In genomic region chr9:7088598-7088997, GRCh38 we compare ENCODE assay signal across 19 cellular contexts.
DNase-seq lines count a peak whose midpoint lies in the region; ATAC-seq, FAIRE-seq and TF ChIP-seq lines count a peak whose summit lies in the region.
"Had no signal": no experiment of that assay in that cellular context is flagged by ENCODE, and none has a peak within 500 bp of the region (broad histone marks: within the 10 kb centered on the region; RNA-seq: fewer than 3 reads in every experiment).

No MANE protein-coding gene starts in this region.

- H3K36me3 ChIP-seq in pancreas: no peaks in the 10 kb centered on the region
- H3K36me3 ChIP-seq: MG63, Peyer's patch had no signal

- ATAC-seq in T-helper 17 cell (no peak), left cardiac atrium (peak; percentile 55 to 61), pancreas (no peak), GM21576 (IDR thresholded peaks at IDR 0.05; ENCODE audit: unreplicated experiment) (no peak)
- no peak for ATAC-seq in activated CD4-positive, CD25-positive, alpha-beta regulatory T cell treated with anti-CD3 and anti-CD28 coated beads, Interleukin-2, amount 50 U/mL, for 24 hours

- no peaks in the 10 kb centered on the region for H3K27me3 Mint-ChIP-seq in T-helper 17 cell

- FAIRE-seq in pancreas (lab: Jason Lieb, UNC): peak; percentile 56
- FAIRE-seq: D721Med, GM12892, GM18507 had no signal

- WGBS in pancreas, 2 donors: 71 to 75% methylated on average over 4 of the region's 4 CpGs

- H3K4me1 Mint-ChIP-seq in T-helper 17 cell: peaks cover 14% of the 10 kb centered on the region

- H3K27ac Mint-ChIP-seq in T-helper 17 cell: peak overlapping the region; percentile 16

- no peak for TF ChIP-seq CTCF in pancreas (IDR thresholded peaks at IDR 0.05)

- H3K27me3 ChIP-seq in pancreas: no peaks in the 10 kb centered on the region
- H3K27me3 ChIP-seq: MG63, Peyer's patch had no signal

- DNase-seq in Ammon's horn (ENCODE audit: low spot score) (peak; percentile 19), T-helper 17 cell (no peak), left cardiac atrium (no peak), pancreas (no peak), SW480 (ENCODE audit: low spot score) (no peak)
- DNase-seq: Kasumi-1, MG63, NCI-H1048, NCI-H1436 treated with DMSO at 0.1 percent for 48 hours, NCI-H2029, NCI-H2171, Peyer's patch, SHP77 had no signal

- no peak overlapping the region for H3K4me3 ChIP-seq in pancreas
- H3K4me3 ChIP-seq: MG63, Peyer's patch had no signal

- no peaks in the 10 kb centered on the region for H3K4me1 ChIP-seq in pancreas
- H3K4me1 ChIP-seq: Peyer's patch had no signal

- no peak overlapping the region for H3K4me3 Mint-ChIP-seq in T-helper 17 cell

- peaks cover 13% of the 10 kb centered on the region for H3K36me3 Mint-ChIP-seq in T-helper 17 cell (ENCODE audit: low read depth)

- H3K27ac ChIP-seq in pancreas: no peak overlapping the region
- H3K27ac ChIP-seq: C4-2B, Peyer's patch had no signal

- no peaks in the 10 kb centered on the region for H3K9me3 ChIP-seq in T-helper 17 cell (ENCODE audit: control insufficient read depth, low read length, poor library complexity, severe bottlenecking)
- H3K9me3 ChIP-seq in pancreas: no peaks in the 10 kb centered on the region
- H3K9me3 ChIP-seq: MG63, Peyer's patch had no signal

- intact Hi-C loops in left cardiac atrium (cut with DNase I) (no loop called here), pancreas (cut with DNase I) (no loop called here)

Comparison
In these comparisons a context has a peak if more than half of its experiments do, and no peak if none do; other contexts are left out.
1. ATAC-seq: peak in left cardiac atrium (2 of 2); none in T-helper 17 cell (single experiment), pancreas (0 of 4), GM21576 (single experiment) and activated CD4-positive, CD25-positive, alpha-beta regulatory T cell treated with anti-CD3 and anti-CD28 coated beads, Interleukin-2, amount 50 U/mL, for 24 hours (0 of 2).